Comparison of ENCODE assay signal across 11 cellular contexts in the genomic region with DNA sequence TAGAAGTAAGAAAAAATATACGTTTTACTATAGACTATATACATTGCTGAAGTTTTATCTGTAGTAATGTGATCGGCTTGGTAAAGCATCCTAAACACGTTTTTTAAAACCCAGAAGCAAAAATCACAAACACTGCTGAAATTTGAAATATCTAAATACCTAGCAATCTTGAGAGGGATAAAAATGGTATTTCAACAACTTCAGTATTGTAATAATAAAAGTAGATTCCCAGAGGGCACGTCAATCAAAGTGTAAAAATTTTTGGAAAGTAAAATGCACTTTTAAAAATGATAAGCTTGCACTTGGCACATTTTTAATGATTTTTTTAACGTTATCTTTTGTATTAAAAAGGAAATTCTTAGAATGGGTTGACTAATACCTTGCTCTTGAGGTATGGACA. TPM values are rescaled to one million over a fixed set of nuclear protein-coding genes. Genes with fewer than 3 reads are reported as not detected.
DNase-seq lines count a peak whose midpoint lies in the region; ATAC-seq, FAIRE-seq and TF ChIP-seq lines count a peak whose summit lies in the region.
"Had no signal": no experiment of that assay in that cellular context is flagged by ENCODE, and none has a peak within 500 bp of the region (broad histone marks: within the 10 kb centered on the region; RNA-seq: fewer than 3 reads in every experiment).

No MANE protein-coding gene starts in this region.

- H3K4me3 Mint-ChIP-seq in CD8-positive, alpha-beta memory T cell = peak overlapping the region; percentile 84 to 100 (median 95)

- no peak overlapping the region for H2BK20ac ChIP-seq in H1 (ENCODE audit: low read length)

- peaks cover 19% of the 10 kb centered on the region for H3K4me1 ChIP-seq in CD8-positive, alpha-beta memory T cell (ENCODE audit: insufficient read depth, low read length)
- H3K4me1 ChIP-seq in Loucy (ENCODE audit: insufficient read depth, low read length, poor library complexity, severe bottlenecking) (peaks cover 35% of the 10 kb centered on the region), H1 (replicated peaks in 1 of 4; ENCODE audit: control insufficient read depth in 3 of 4, insufficient read depth in 4 of 4, low read length in 3 of 4) (peaks cover 0 to 3% (median 0%) of the 10 kb centered on the region in 4 experiments; a peak in 1 of 7 replicates)

- TF ChIP-seq RAD21 in H1 (IDR thresholded peaks at IDR 0.05 in 1 of 2, conservative IDR thresholded peaks at IDR 0.05 in 1 of 2; ENCODE audit: low read depth in 2 of 2, low read length in 2 of 2) (no peak), neural cell (conservative IDR thresholded peaks at IDR 0.05) (no peak)

- H4K91ac ChIP-seq in H1 (replicated peaks; ENCODE audit: insufficient read length, low read length) = no peak overlapping the region

- no peaks in the 10 kb centered on the region for H3K79me1 ChIP-seq in H1 (ENCODE audit: low read depth, low read length)

- no peak overlapping the region for H3K23ac ChIP-seq in H1 (ENCODE audit: insufficient read length)

- H2BK5ac ChIP-seq in H1 (ENCODE audit: low read depth, low read length) = no peak overlapping the region

- 61% methylated on average over 5 of the region's 5 CpGs; no CpG with 5 or more reads in 1 of the 2 experiments for WGBS in H1 (ENCODE audit: extremely low coverage in 1 of 2, insufficient coverage in 1 of 2, insufficient read length in 1 of 2, insufficient replicate concordance in 2 of 2, low coverage in 1 of 2, low lambda C conversion rate in 2 of 2, missing lambda C conversion rate in 1 of 2), 2 experiments

- H3K4me1 Mint-ChIP-seq in CD8-positive, alpha-beta memory T cell = peaks cover 31 to 51% (median 42%) of the 10 kb centered on the region in 3 donors

- no peak overlapping the region for H2AK5ac ChIP-seq in H1 (ENCODE audit: low read depth, low read length)

- H3K4ac ChIP-seq in H1 (replicated peaks; ENCODE audit: insufficient read length, low read depth, low read length) = no peak overlapping the region

- TF ChIP-seq POLR2A in H1 (IDR thresholded peaks at IDR 0.05; ENCODE audit: control extremely low read depth in 1 of 2, low read depth in 2 of 2, low read length in 2 of 2) = no peak

- no peaks in the 10 kb centered on the region for H3K9me3 ChIP-seq in CD8-positive, alpha-beta memory T cell (ENCODE audit: low read length)
- H3K9me3 ChIP-seq in Loucy (ENCODE audit: insufficient read depth, low read depth, low read length) (no peaks in the 10 kb centered on the region), H1 (ENCODE audit: insufficient read depth in 2 of 2, low read depth in 1 of 2, low read length in 1 of 2) (no peaks in the 10 kb centered on the region), neural cell (ENCODE audit: low read length) (no peaks in the 10 kb centered on the region)

- FAIRE-seq in H1 (lab: Jason Lieb, UNC) = no peak
- FAIRE-seq: G401.6 had no signal

- no peaks in the 10 kb centered on the region for H3K27me3 ChIP-seq in CD8-positive, alpha-beta memory T cell (ENCODE audit: insufficient read depth, low read length, poor library complexity, severe bottlenecking)
- peaks cover 4% of the 10 kb centered on the region for H3K27me3 ChIP-seq in Loucy (ENCODE audit: insufficient read depth, low read length, poor library complexity, severe bottlenecking)
- no peaks in the 10 kb centered on the region for H3K27me3 ChIP-seq in H1 (replicated peaks in 1 of 4; ENCODE audit: control insufficient read depth in 3 of 4, extremely low read depth in 1 of 4, insufficient read depth in 3 of 4, low read length in 3 of 4)
- H3K27me3 ChIP-seq in neural cell (ENCODE audit: insufficient read depth, low read depth, low read length) = no peaks in the 10 kb centered on the region

- H3K9me3 Mint-ChIP-seq in CD8-positive, alpha-beta memory T cell = no peaks in the 10 kb centered on the region

- TF ChIP-seq EP300 in H1 (IDR thresholded peaks at IDR 0.05; ENCODE audit: borderline replicate concordance in 1 of 2, low read depth in 2 of 2, low read length in 2 of 2) (no peak), neural cell (conservative IDR thresholded peaks at IDR 0.05; ENCODE audit: poor library complexity, severe bottlenecking) (no peak)

- H2AFZ ChIP-seq in Loucy (ENCODE audit: low read length) (no peak overlapping the region; the same call in 1 of the 2 replicates), H1 (ENCODE audit: low read length) (no peak overlapping the region), neural cell (ENCODE audit: low read depth, low read length) (no peak overlapping the region)

- peak overlapping the region in 7 of 8 donors; percentile 79 to 100 (median 94) for H3K27ac Mint-ChIP-seq in CD8-positive, alpha-beta memory T cell

- peaks cover 5% of the 10 kb centered on the region; the same call in 1 of the 2 replicates for H3K23me2 ChIP-seq in H1 (ENCODE audit: low read depth, low read length)

- peaks cover 0 to 8% (median 2%) of the 10 kb centered on the region in 3 donors for H3K36me3 Mint-ChIP-seq in CD8-positive, alpha-beta memory T cell

- no peak overlapping the region for H2BK12ac ChIP-seq in H1 (ENCODE audit: low read depth, low read length)

- H3K4me2 ChIP-seq in Loucy (ENCODE audit: low read depth, low read length, poor library complexity, severe bottlenecking) (peak overlapping the region; percentile 95), H1 (ENCODE audit: insufficient read depth in 1 of 2, low read depth in 2 of 2, low read length in 2 of 2) (peak overlapping the region; percentile 55 to 69; a peak in 3 of 4 replicates), neural cell (ENCODE audit: low read length) (peak overlapping the region; percentile 77)

- H2BK15ac ChIP-seq in H1 (ENCODE audit: low read length) = no peak overlapping the region

- H4K20me1 ChIP-seq in Loucy (ENCODE audit: insufficient read depth, low read length, poor library complexity, severe bottlenecking) = no peaks in the 10 kb centered on the region
- H4K20me1 ChIP-seq in H1 (replicated peaks in 1 of 2; ENCODE audit: control insufficient read depth in 1 of 2, insufficient read depth in 2 of 2, low read length in 2 of 2) = no peaks in the 10 kb centered on the region
- no peaks in the 10 kb centered on the region for H4K20me1 ChIP-seq in neural cell (ENCODE audit: insufficient read depth)

- CTCF ChIA-PET in CD8-positive, alpha-beta memory T cell (lab: Charles Lee) = interaction anchor here (0.7 kb wide), 1 partner anchor 17 kb away, joined by 3 read pairs; no protein-coding TSS in a partner anchor
- CTCF ChIA-PET in H1 (lab: Charles Lee; ENCODE audit: partially characterized antibody) = interaction anchor here (0.6 to 1.4 kb wide), 3 partner anchors 9 to 32 kb away, joined by 3 to 5 read pairs (median 4); no protein-coding TSS in a partner anchor

- H4K5ac ChIP-seq in H1 (ENCODE audit: insufficient read length, low read depth, low read length) = no peak overlapping the region

- H3K27me3 Mint-ChIP-seq in CD8-positive, alpha-beta memory T cell = peaks cover 0 to 5% of the 10 kb centered on the region in 2 donors

- TF ChIP-seq CTCF in Loucy (conservative IDR thresholded peaks at IDR 0.05; ENCODE audit: low read length) (no peak), H1 (IDR thresholded peaks at IDR 0.05; ENCODE audit: control extremely low read depth in 1 of 3, insufficient read depth in 1 of 3, low read depth in 1 of 3, low read length in 3 of 3) (no peak), neural cell (IDR thresholded peaks at IDR 0.05; ENCODE audit: poor library complexity, severe bottlenecking) (no peak)

- H3K14ac ChIP-seq in H1 (ENCODE audit: insufficient read length) = no peak overlapping the region

- no peak overlapping the region for H3K56ac ChIP-seq in H1 (replicated peaks; ENCODE audit: insufficient read length, low read depth, low read length)

- no peak for DNase-seq in CD8-positive, alpha-beta memory T cell
- no peak for DNase-seq in H1 (ENCODE audit: low read depth in 1 of 2, low spot score in 2 of 2)
- no peak for DNase-seq in cerebellum (ENCODE audit: low spot score)
- DNase-seq in activated gamma-delta T cell treated with Interleukin-2 at 50 U/mL for 16 hours = no peak
- DNase-seq: activated effector memory CD4-positive, alpha-beta T cell treated with anti-CD3 and anti-CD28 coated beads, Interleukin-2, amount 50 U/mL, for 16 hours had no signal

- H3F3A ChIP-seq in Loucy (ENCODE audit: low read depth) (peaks cover 12% of the 10 kb centered on the region; the same call in 1 of the 2 replicates), neural cell (ENCODE audit: insufficient read depth, low read length, poor library complexity, severe bottlenecking) (no peaks in the 10 kb centered on the region)

- H3K4me3 ChIP-seq in CD8-positive, alpha-beta memory T cell (ENCODE audit: low read length) = no peak overlapping the region
- peak overlapping the region; percentile 90 for H3K4me3 ChIP-seq in Loucy (ENCODE audit: low read length, poor library complexity, severe bottlenecking)
- H3K4me3 ChIP-seq in H1 (ENCODE audit: extremely low read depth in 1 of 4, insufficient read depth in 2 of 4, low read depth in 3 of 4, low read length in 4 of 4) = peak overlapping the region in 3 of 4 experiments; percentile 88 to 98 (median 91); a peak in 5 of 8 replicates
- H3K4me3 ChIP-seq in neural cell (ENCODE audit: low read length) = peak overlapping the region; percentile 94

- no peaks in the 10 kb centered on the region for H3K36me3 ChIP-seq in CD8-positive, alpha-beta memory T cell (ENCODE audit: insufficient read depth, low read length)
- H3K36me3 ChIP-seq in Loucy (ENCODE audit: insufficient read depth, low read length) (no peaks in the 10 kb centered on the region), H1 (ENCODE audit: control insufficient read depth in 2 of 4, insufficient read depth in 4 of 4, low read length in 3 of 4) (no peaks in the 10 kb centered on the region), neural cell (ENCODE audit: insufficient read depth, low read length) (no peaks in the 10 kb centered on the region)

- no peak overlapping the region for H3K18ac ChIP-seq in H1 (ENCODE audit: extremely low read depth, low read length)

- POLR2A ChIA-PET in CD8-positive, alpha-beta memory T cell (lab: Charles Lee) = interaction anchor here (0.6 kb wide), 1 partner anchor 294 kb away, joined by 9 read pairs; no protein-coding TSS in a partner anchor
- POLR2A ChIA-PET in H1 (lab: Charles Lee; ENCODE audit: partially characterized antibody) = interaction anchor here (0.7 to 0.9 kb wide), 3 partner anchors 9 to 222 kb away, joined by 3 to 5 read pairs (median 3); a partner anchor contains a TSS

- peak overlapping the region; percentile 100 for H3K9ac ChIP-seq in Loucy (ENCODE audit: low read depth, low read length, poor library complexity, severe bottlenecking)
- no peak overlapping the region for H3K9ac ChIP-seq in H1 (replicated peaks in 1 of 4; ENCODE audit: extremely low read depth in 1 of 4, low read depth in 3 of 4, low read length in 3 of 4)
- peak overlapping the region; percentile 100 for H3K9ac ChIP-seq in neural cell (ENCODE audit: low read length)

- peak overlapping the region; percentile 100 for H3K27ac ChIP-seq in CD8-positive, alpha-beta memory T cell (ENCODE audit: low read depth, low read length)
- no peak overlapping the region for H3K27ac ChIP-seq in H1 (ENCODE audit: low read depth, low read length)
- H3K27ac ChIP-seq in neural cell (ENCODE audit: low read length) = no peak overlapping the region

- H4K8ac ChIP-seq in H1 (ENCODE audit: extremely low read depth, insufficient read depth, low read length) = no peak overlapping the region

- ATAC-seq in HG03565 (IDR thresholded peaks at IDR 0.05; ENCODE audit: unreplicated experiment) = no peak
- ATAC-seq in HG02610 (IDR thresholded peaks at IDR 0.05; ENCODE audit: unreplicated experiment) = no peak
- ATAC-seq: esophagus mucosa had no signal

- H3K9me2 ChIP-seq in Loucy (replicated peaks; ENCODE audit: low read depth, low read length) = no peaks in the 10 kb centered on the region
- no peaks in the 10 kb centered on the region for H3K9me2 ChIP-seq in neural cell (ENCODE audit: insufficient read depth, low read length)

- H3K79me2 ChIP-seq in Loucy (ENCODE audit: insufficient read depth, low read length) (peaks cover 18% of the 10 kb centered on the region), H1 (ENCODE audit: control insufficient read depth in 1 of 2, insufficient read depth in 2 of 2, low read length in 2 of 2) (peaks cover 0 to 3% of the 10 kb centered on the region in 2 experiments; a peak in 1 of 4 replicates), neural cell (replicated peaks; ENCODE audit: insufficient read depth, low read length) (peaks cover 4% of the 10 kb centered on the region)

- no peak overlapping the region for H2BK120ac ChIP-seq in H1 (replicated peaks; ENCODE audit: low read depth, low read length)

RNA-seq across cellular contexts. Expression of a gene that starts 1.6 kb away (rescaled TPM):
- total RNA-seq in CD8-positive, alpha-beta memory T cell = 1 to 10 TPM; 7.2 to 7.5 TPM
- 9.6 TPM for polyA plus RNA-seq in CD8-positive, alpha-beta memory T cell
- total RNA-seq in H1 (2021; fragmentation: NEBNext Ultra II Directional; extraction: Animal tissue kit (Norgen Biotek cat#: 25700)) = 6.9 and 7.3 TPM in 2 replicates
- 1.4 and 1.5 TPM in 2 replicates for polyA plus RNA-seq in H1 (2011; rRNA removed)
- 1.9 TPM for polyA plus RNA-seq in H1 (2011; cell fraction: cytosol; rRNA removed)
- polyA plus RNA-seq in H1 (2011; cell fraction: nucleus; rRNA removed) = 2.7 TPM
- 1.8 to 6.3 TPM (median 2.2 TPM) in 4 replicates for polyA plus RNA-seq in H1 (2012, experiment 1 of 2)
- 0.30 TPM for polyA plus RNA-seq in H1 (2012, experiment 2 of 2)
- 7.0 TPM for polyA plus RNA-seq in H1 (2013, experiment 1 of 2)
- polyA plus RNA-seq in H1 (2013, experiment 2 of 2) = 5.6 TPM
- 4.9 and 6.0 TPM in 2 replicates for polyA minus RNA-seq in H1 (2011; rRNA and poly(A)+ RNA removed)
- polyA minus RNA-seq in H1 (2011; cell fraction: cytosol; rRNA and poly(A)+ RNA removed) = 6.2 TPM
- polyA minus RNA-seq in H1 (2011; cell fraction: nucleus; rRNA and poly(A)+ RNA removed) = 9.6 TPM
- polyA plus RNA-seq in neural cell = 6.1 and 6.8 TPM in 2 replicates
- 26.1 and 34.5 TPM in 2 replicates for polyA minus RNA-seq in neural cell
- total RNA-seq in cerebellum = 25.8 TPM

RNA-seq across cellular contexts. Expression of a gene that starts 22.1 kb away (rescaled TPM):
- 10 to 100 TPM; 29.7 to 32.0 TPM for total RNA-seq in CD8-positive, alpha-beta memory T cell
- polyA plus RNA-seq in CD8-positive, alpha-beta memory T cell = 13.4 TPM
- total RNA-seq in H1 (2021; fragmentation: NEBNext Ultra II Directional; extraction: Animal tissue kit (Norgen Biotek cat#: 25700)) = 7.1 and 8.8 TPM in 2 replicates
- polyA plus RNA-seq in H1 (2011; rRNA removed) = 0.66 and 1.9 TPM in 2 replicates
- polyA plus RNA-seq in H1 (2011; cell fraction: cytosol; rRNA removed) = 4.3 TPM
- 1.3 TPM for polyA plus RNA-seq in H1 (2011; cell fraction: nucleus; rRNA removed)
- 4.8 to 10.4 TPM (median 6.2 TPM) in 4 replicates for polyA plus RNA-seq in H1 (2012, experiment 1 of 2)
- 0.88 TPM for polyA plus RNA-seq in H1 (2012, experiment 2 of 2)
- polyA plus RNA-seq in H1 (2013, experiment 1 of 2) = 17.9 TPM
- 16.3 TPM for polyA plus RNA-seq in H1 (2013, experiment 2 of 2)
- polyA minus RNA-seq in H1 (2011; rRNA and poly(A)+ RNA removed) = 0.63 and 1.1 TPM in 2 replicates
- polyA minus RNA-seq in H1 (2011; cell fraction: cytosol; rRNA and poly(A)+ RNA removed) = 0.73 TPM
- 2.7 TPM for polyA minus RNA-seq in H1 (2011; cell fraction: nucleus; rRNA and poly(A)+ RNA removed)
- 22.6 and 26.5 TPM in 2 replicates for polyA plus RNA-seq in neural cell
- polyA minus RNA-seq in neural cell = 43.3 and 96.9 TPM in 2 replicates
- 23.7 TPM for total RNA-seq in cerebellum

Comparison
In these comparisons a context has a peak if more than half of its experiments do, and no peak if none do; other contexts are left out.
1. H3K9ac ChIP-seq: peak in Loucy (single experiment) and neural cell (single experiment); none in H1 (0 of 4).
2. Peak in every context shown above with its lines, with median percentiles within 50 percentile points of each other: H3K4me2 ChIP-seq.